ENCODE assay signal across 8 cellular contexts in genomic region chr5:55993628-55994501, GRCh38. TPM values are rescaled to one million over a fixed set of nuclear protein-coding genes. Genes with fewer than 3 reads are reported as not detected.
A peak's percentile ranks its signal among the peaks of the same experiment; 100 is the strongest.
DNase-seq lines count a peak whose midpoint lies in the region; ATAC-seq, FAIRE-seq and TF ChIP-seq lines count a peak whose summit lies in the region.

No MANE protein-coding gene starts in this region.

- ATAC-seq in heart right ventricle (no peak), GM18873 (IDR thresholded peaks at IDR 0.05; ENCODE audit: low FRiP score, unreplicated experiment) (no peak)

- H3K27me3 ChIP-seq in heart right ventricle (no peaks in the 10 kb centered on the region), adrenal gland (no peaks in the 10 kb centered on the region)

- H3K27ac ChIP-seq in heart right ventricle: peak overlapping the region; percentile 92 to 100 (median 99)
- H3K27ac ChIP-seq in adrenal gland: peak overlapping the region; percentile 90 to 99 (median 99)
- peak overlapping the region; percentile 97 for H3K27ac ChIP-seq in substantia nigra (ENCODE audit: low read depth, low read length, poor library complexity, severe bottlenecking)

- no peaks in the 10 kb centered on the region for H3K9me3 ChIP-seq in heart right ventricle
- no peaks in the 10 kb centered on the region for H3K9me3 ChIP-seq in adrenal gland (replicated peaks in 1 of 3)

- 1% methylated on average over 15 of the region's 15 CpGs for WGBS in heart right ventricle, 2 donors
- WGBS in adrenal gland, 4 donors: 0 to 1% (median 1%) methylated on average over 15 of the region's 15 CpGs

- H3K4me1 ChIP-seq in heart right ventricle (peaks cover 0 to 64% (median 47%) of the 10 kb centered on the region in 9 donors), adrenal gland (replicated peaks in 1 of 2) (peaks cover 35 to 48% of the 10 kb centered on the region in 2 donors)

- no peak for DNase-seq in heart right ventricle
- DNase-seq in cardiac septum (ENCODE audit: low spot score): no peak
- no peak for DNase-seq in adrenal gland
- no peak for DNase-seq in substantia nigra (lab: John Stamatoyannopoulos, UW)
- DNase-seq in activated gamma-delta T cell (lab: John Stamatoyannopoulos, UW): no peak
- DNase-seq in UCSD-AML1 (lab: John Stamatoyannopoulos, UW; ENCODE audit: unreplicated experiment): no peak

- H3K36me3 ChIP-seq in heart right ventricle (no peaks in the 10 kb centered on the region), adrenal gland (replicated peaks in 1 of 2) (no peaks in the 10 kb centered on the region)

- intact Hi-C loops in heart right ventricle (cut with DNase I): loop anchor here in 5 of 10 donors (5.0 to 10.0 kb wide), 5 partner anchors 78 to 203 kb away; no protein-coding TSS in a partner anchor
- intact Hi-C loops in cardiac septum (cut with DNase I): loop anchor here (5.0 to 10.0 kb wide), 3 partner anchors 128 to 1181 kb away; partner anchors contain the start of gene GPBP1
- intact Hi-C loops in adrenal gland (cut with DNase I): no loop called here

- TF ChIP-seq CTCF in heart right ventricle (IDR thresholded peaks at IDR 0.05) (no peak), adrenal gland (IDR thresholded peaks at IDR 0.05) (no peak)

- FAIRE-seq in islet of Langerhans (lab: Jason Lieb, UNC): peak; percentile 30

- H3K4me3 ChIP-seq in heart right ventricle (peak overlapping the region; percentile 65 to 90 (median 80)), adrenal gland (peak overlapping the region; percentile 33 to 83 (median 55))

- no peak for TF ChIP-seq POLR2A in adrenal gland (IDR thresholded peaks at IDR 0.05)

RNA-seq across cellular contexts. Expression of gene IL6ST, which starts 0.9 kb away (rescaled TPM):
- total RNA-seq in heart right ventricle (100 to 1,000 TPM in 9 of 10 donors, 10 to 100 TPM in 1; 99.9 to 190 (median 140) TPM), cardiac septum (131 TPM), adrenal gland (100 to 1,000 TPM; 270 to 659 (median 397) TPM)
- polyA plus RNA-seq in heart right ventricle (10 to 100 TPM; 23.7 to 43.6 TPM), adrenal gland (100 to 1,000 TPM in 1 of 3 donors, 10 to 100 TPM in 2; 39.0 to 162 (median 49.3) TPM)
